8 cellular contexts compared by ENCODE assay signal in the genomic region with DNA sequence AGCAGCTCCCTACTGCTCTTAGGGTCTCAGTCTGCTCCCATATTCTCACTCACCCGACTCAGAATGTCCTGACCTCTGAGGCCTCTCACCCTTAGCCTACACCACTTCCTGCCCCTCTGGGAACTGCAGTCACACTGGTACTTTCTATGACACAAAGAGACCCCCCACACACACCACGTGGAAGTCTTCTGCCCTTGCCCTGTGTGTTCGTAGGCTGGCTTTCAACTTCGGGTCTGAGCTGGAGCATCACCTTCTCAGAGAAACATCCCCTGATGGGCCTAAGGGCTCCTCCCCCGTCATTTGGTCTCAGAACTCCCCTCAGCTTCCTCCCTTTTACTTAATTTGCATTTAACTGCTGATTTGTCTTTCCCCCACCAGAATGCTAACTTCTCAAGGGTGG. TPM values are rescaled to one million over a fixed set of nuclear protein-coding genes. Genes with fewer than 3 reads are reported as not detected.
DNase-seq lines count a peak whose midpoint lies in the region; ATAC-seq and TF ChIP-seq lines count a peak whose summit lies in the region.
"Not testable (repeated sequence)": the region's sequence is repeated elsewhere in the genome, so short reads cannot be mapped to it uniquely, and the experiment has no call there.

No MANE protein-coding gene starts in this region.

- not testable (repeated sequence) for H3K36me3 ChIP-seq in DOHH2 (ENCODE audit: control insufficient read depth, low read length)

- H3K9me2 ChIP-seq in DOHH2 (replicated peaks; ENCODE audit: control insufficient read depth, low read length) = not testable (repeated sequence)

- peaks cover 11% of the 10 kb centered on the region for H3K4me1 ChIP-seq in DOHH2 (ENCODE audit: control insufficient read depth, low read length)

- not testable (repeated sequence) for H3K27ac ChIP-seq in DOHH2 (ENCODE audit: low read depth, low read length)

- H3F3A ChIP-seq in DOHH2 (ENCODE audit: control insufficient read depth, insufficient read depth) = not testable (repeated sequence)

- not testable (repeated sequence) for H3K9me3 Mint-ChIP-seq in activated CD4-positive, alpha-beta T cell treated with anti-CD3 and anti-CD28 coated beads for 36 hours (ENCODE audit: low read depth); activated naive CD4-positive, alpha-beta T cell treated with anti-CD3 and anti-CD28 coated beads, Interleukin-2, amount 50 U/mL, for 72 hours

- ATAC-seq in GM19035 (IDR thresholded peaks at IDR 0.05; ENCODE audit: unreplicated experiment) (peak; percentile 78), GM21619 (IDR thresholded peaks at IDR 0.05; ENCODE audit: unreplicated experiment) (peak; percentile 77), HG02970 (IDR thresholded peaks at IDR 0.05; ENCODE audit: low FRiP score, unreplicated experiment) (peak; percentile 60), HG03460 (IDR thresholded peaks at IDR 0.05; ENCODE audit: unreplicated experiment) (peak; percentile 76)
- ATAC-seq in activated CD4-positive, alpha-beta T cell treated with anti-CD3 and anti-CD28 coated beads for 36 hours = peak; percentile 86
- ATAC-seq in activated naive CD4-positive, alpha-beta T cell treated with anti-CD3 and anti-CD28 coated beads, Interleukin-2, amount 50 U/mL, for 72 hours = peak; percentile 82

- CTCF ChIA-PET in activated CD4-positive, alpha-beta T cell treated with anti-CD3 and anti-CD28 coated beads for 36 hours (lab: Charles Lee) = not testable (repeated sequence)

- H3K9me3 ChIP-seq in DOHH2 (ENCODE audit: control insufficient read depth, insufficient read depth, low read length) = not testable (repeated sequence)

- H3K4me2 ChIP-seq in DOHH2 (ENCODE audit: low read length) = peak overlapping the region; percentile 4; the same call in 1 of the 2 replicates

- H3K4me3 Mint-ChIP-seq in activated CD4-positive, alpha-beta T cell treated with anti-CD3 and anti-CD28 coated beads for 36 hours = not testable (repeated sequence)

- peak; percentile 61 for DNase-seq in activated CD4-positive, alpha-beta T cell treated with anti-CD3 and anti-CD28 coated beads for 36 hours
- peak; percentile 16 to 68 for DNase-seq in activated naive CD4-positive, alpha-beta T cell treated with anti-CD3 and anti-CD28 coated beads, Interleukin-2, amount 50 U/mL, for 72 hours (ENCODE audit: low spot score in 2 of 2)
- DNase-seq in stimulated activated CD4-positive, alpha-beta T cell treated with anti-CD3 and anti-CD28 coated beads, Interleukin-15, amount 100 ng/mL, for 48 hours (ENCODE audit: low read depth in 2 of 2) = peak; percentile 22 to 24

- not testable (repeated sequence) for H3K27me3 ChIP-seq in DOHH2 (ENCODE audit: control insufficient read depth, low read length)

- H4K20me1 ChIP-seq in DOHH2 (ENCODE audit: control insufficient read depth, insufficient read depth, low read depth, low read length) = not testable (repeated sequence)

- intact Hi-C loops in activated CD4-positive, alpha-beta T cell treated with anti-CD3 and anti-CD28 coated beads for 36 hours (cut with DNase I, micrococcal nuclease) = loop anchor here in 1 of 2 experiments (5.0 kb wide), 1 partner anchor 199 kb away; no protein-coding TSS in a partner anchor

- TF ChIP-seq CTCF in DOHH2 (IDR thresholded peaks at IDR 0.05; ENCODE audit: low read depth, low read length, poor library complexity, severe bottlenecking) = not testable (repeated sequence)

- peak overlapping the region; percentile 23 for H3K27ac Mint-ChIP-seq in activated CD4-positive, alpha-beta T cell treated with anti-CD3 and anti-CD28 coated beads for 36 hours
- H3K27ac Mint-ChIP-seq in activated naive CD4-positive, alpha-beta T cell treated with anti-CD3 and anti-CD28 coated beads, Interleukin-2, amount 50 U/mL, for 72 hours = peak overlapping the region; percentile 12 to 87

- H3K4me3 ChIP-seq in DOHH2 (ENCODE audit: low read length) = not testable (repeated sequence)

- H3K27me3 Mint-ChIP-seq in activated CD4-positive, alpha-beta T cell treated with anti-CD3 and anti-CD28 coated beads for 36 hours = not testable (repeated sequence)

- POLR2A ChIA-PET in activated CD4-positive, alpha-beta T cell treated with anti-CD3 and anti-CD28 coated beads for 36 hours (lab: Charles Lee) = not testable (repeated sequence)

- H3K4me1 Mint-ChIP-seq in activated CD4-positive, alpha-beta T cell treated with anti-CD3 and anti-CD28 coated beads for 36 hours = peaks cover 22% of the 10 kb centered on the region

- H3K79me2 ChIP-seq in DOHH2 (ENCODE audit: control insufficient read depth, low read length) = not testable (repeated sequence)

- not testable (repeated sequence) for H3K36me3 Mint-ChIP-seq in activated CD4-positive, alpha-beta T cell treated with anti-CD3 and anti-CD28 coated beads for 36 hours (ENCODE audit: low read depth); activated naive CD4-positive, alpha-beta T cell treated with anti-CD3 and anti-CD28 coated beads, Interleukin-2, amount 50 U/mL, for 72 hours

RNA-seq across cellular contexts. Expression of gene DDX11, which starts 22.0 kb away (rescaled TPM):
- total RNA-seq in activated CD4-positive, alpha-beta T cell treated with anti-CD3 and anti-CD28 coated beads for 36 hours = 100 to 1,000 TPM in 1 of 2 experiments, 10 to 100 TPM in 1; 97.0 to 125 TPM
- 100 to 1,000 TPM; 163 to 232 TPM for total RNA-seq in activated naive CD4-positive, alpha-beta T cell treated with anti-CD3 and anti-CD28 coated beads, Interleukin-2, amount 50 U/mL, for 72 hours
